8 cellular contexts compared by ENCODE assay signal in genomic region chr17:81666342-81667191, GRCh38. TPM values are rescaled to one million over a fixed set of nuclear protein-coding genes. Genes with fewer than 3 reads are reported as not detected.
DNase-seq lines count a peak whose midpoint lies in the region; ATAC-seq and TF ChIP-seq lines count a peak whose summit lies in the region.

Gene CCDC137 (plus strand): TSS chr17:81666737. CDS start chr17:81666767, 30 bp downstream.
Gene OXLD1 (minus strand): TSS chr17:81666605. CDS start chr17:81666577, 28 bp downstream.

- peak within 1 kb of the TSS; percentile 81 to 90 (median 85) for H3K4me3 Mint-ChIP-seq in T-cell

- intact Hi-C loops in heart right ventricle (cut with DNase I) (loop anchor here in 2 of 10 donors (1.0 to 2.0 kb wide), 3 partner anchors 17 to 30 kb away; partner anchors contain the start of genes NPLOC4 (in 2 of the 2), TSPAN10 (in 2 of the 2) and ARL16 (in 1 of the 2)), posterior cingulate gyrus (cut with DNase I) (loop anchor here (2.0 kb wide), 1 partner anchor 30 kb away; the partner anchor contains the start of genes NPLOC4 and TSPAN10)

- peaks cover 0 to 48% (median 0%) of the 10 kb centered on the region in 9 donors for H3K36me3 ChIP-seq in heart right ventricle
- H3K36me3 ChIP-seq in upper lobe of left lung = peaks cover 0 to 39% (median 24%) of the 10 kb centered on the region in 4 donors

- peak; percentile 87 for ATAC-seq in HG02852 (IDR thresholded peaks at IDR 0.05; ENCODE audit: unreplicated experiment)
- ATAC-seq in T-cell (replicated peaks in 1 of 4) = peak; percentile 91 to 94 (median 93)
- peak; percentile 96 to 100 (median 99) for ATAC-seq in heart right ventricle
- peak; percentile 97 to 99 for ATAC-seq in upper lobe of left lung (ENCODE audit: low FRiP score in 2 of 2)

- no peaks in the 10 kb centered on the region for H3K27me3 Mint-ChIP-seq in T-cell

- peak within 1 kb of the TSS; percentile 90 to 92 for H3K27ac Mint-ChIP-seq in T-cell

- peak within 1 kb of the TSS; percentile 29 for H3K27ac ChIP-seq in adipose tissue (ENCODE audit: low read depth, low read length)
- H3K27ac ChIP-seq in heart right ventricle = peak within 1 kb of the TSS; percentile 30 to 97 (median 92)
- peak within 1 kb of the TSS; percentile 91 to 95 (median 93) for H3K27ac ChIP-seq in upper lobe of left lung

- in situ Hi-C loops in GM13976 (cut with MboI; ENCODE audit: low sequenced_read_pairs, unreplicated experiment) = no loop called here

- no peak for TF ChIP-seq EP300 in upper lobe of left lung (IDR thresholded peaks at IDR 0.05)

- 0 to 1% (median 0%) methylated on average over 88 to 96 of the region's 96 CpGs for WGBS in adipose tissue, 3 donors
- WGBS in heart right ventricle, 2 donors = 0 to 1% methylated on average over 87 to 96 of the region's 96 CpGs
- WGBS in upper lobe of left lung, 2 donors = 1% methylated on average over 35 to 54 of the region's 96 CpGs

- peaks cover 38 to 52% (median 41%) of the 10 kb centered on the region in 3 donors for H3K4me1 Mint-ChIP-seq in T-cell

- peaks cover 5% of the 10 kb centered on the region for H3K36me3 Mint-ChIP-seq in T-cell

- peaks cover 6 to 29% (median 24%) of the 10 kb centered on the region in 9 donors for H3K4me1 ChIP-seq in heart right ventricle
- peaks cover 18 to 33% (median 20%) of the 10 kb centered on the region in 4 donors for H3K4me1 ChIP-seq in upper lobe of left lung

- CTCF ChIA-PET in T-cell (lab: Charles Lee) = no interaction called here

- POLR2A ChIA-PET in T-cell (lab: Charles Lee) = interaction anchor here in 1 of 2 donors (0.6 kb wide), 1 partner anchor 476 kb away, joined by 3 read pairs; no protein-coding TSS in a partner anchor

- H3K9me3 ChIP-seq in heart right ventricle (no peaks in the 10 kb centered on the region), upper lobe of left lung (no peaks in the 10 kb centered on the region)

- DNase-seq in GM13976 (ENCODE audit: low spot score) (peak; percentile 98), NCI-H146 (lab: John Stamatoyannopoulos, UW) (peak; percentile 96), T-cell (peak; percentile 83 to 97 (median 92)), heart right ventricle (peak; percentile 97), posterior cingulate gyrus (peak; percentile 94 to 99 (median 98)), upper lobe of left lung (peak; percentile 97 to 100)

- H3K4me3 ChIP-seq in heart right ventricle (peak within 1 kb of the TSS; percentile 71 to 99 (median 94)), upper lobe of left lung (peak within 1 kb of the TSS; percentile 80 to 99 (median 90))

- no peak for TF ChIP-seq CTCF in GM13976 (IDR thresholded peaks at IDR 0.05; ENCODE audit: borderline replicate concordance, control extremely low read depth, extremely low read depth, insufficient read depth, missing control alignments)
- TF ChIP-seq CTCF in heart right ventricle (IDR thresholded peaks at IDR 0.05) = no peak
- peak in 1 of 6 experiments; percentile 9 for TF ChIP-seq CTCF in upper lobe of left lung (IDR thresholded peaks at IDR 0.05)

- no peaks in the 10 kb centered on the region for H3K27me3 ChIP-seq in heart right ventricle
- H3K27me3 ChIP-seq in upper lobe of left lung = no peaks in the 10 kb centered on the region

- H3K9me3 Mint-ChIP-seq in T-cell = no peaks in the 10 kb centered on the region

- TF ChIP-seq POLR2A in upper lobe of left lung (IDR thresholded peaks at IDR 0.05) = peak in 3 of 4 donors; percentile 81 to 96 (median 83)

RNA-seq across cellular contexts. Expression of gene CCDC137, which starts in this region (rescaled TPM):
- 10 to 100 TPM; 15.9 to 33.9 (median 30.0) TPM for total RNA-seq in T-cell
- polyA plus RNA-seq in adipose tissue = 10 to 100 TPM in 2 of 3 donors, 1 to 10 TPM in 1; 8.9 to 18.6 (median 11.3) TPM
- total RNA-seq in heart right ventricle = 1 to 10 TPM; 3.4 to 9.7 (median 5.4) TPM
- polyA plus RNA-seq in heart right ventricle = 10 to 100 TPM; 11.3 to 14.4 TPM
- total RNA-seq in upper lobe of left lung = 10 to 100 TPM; 10.8 to 49.2 (median 12.6) TPM

RNA-seq across cellular contexts. Expression of gene OXLD1, which starts in this region (rescaled TPM):
- total RNA-seq in T-cell (10 to 100 TPM; 34.1 to 93.3 (median 68.1) TPM), heart right ventricle (10 to 100 TPM; 12.6 to 21.6 (median 17.9) TPM), upper lobe of left lung (10 to 100 TPM; 32.2 to 46.7 (median 38.5) TPM)
- polyA plus RNA-seq in adipose tissue (10 to 100 TPM; 33.5 to 51.2 (median 40.5) TPM), heart right ventricle (10 to 100 TPM; 36.0 to 51.8 TPM)

Comparison
In these comparisons a context has a peak if more than half of its experiments do, and no peak if none do; other contexts are left out.
1. Peak in every context shown above with its lines: DNase-seq, ATAC-seq, H3K4me3 ChIP-seq and H3K27ac ChIP-seq.
2. H3K27ac ChIP-seq: peak in every context shown above with its lines; median percentile 93 in upper lobe of left lung; 92 in heart right ventricle; 29 in adipose tissue.